9 cellular contexts compared by ENCODE assay signal in genomic region chr1:21340230-21340564, GRCh38. TPM values are rescaled to one million over a fixed set of nuclear protein-coding genes. Genes with fewer than 3 reads are reported as not detected.
A peak's percentile ranks its signal among the peaks of the same experiment; 100 is the strongest.
DNase-seq lines count a peak whose midpoint lies in the region; ATAC-seq and TF ChIP-seq lines count a peak whose summit lies in the region.
"Had no signal": no experiment of that assay in that cellular context is flagged by ENCODE, and none has a peak within 500 bp of the region (broad histone marks: within the 10 kb centered on the region; RNA-seq: fewer than 3 reads in every experiment).

No MANE protein-coding gene starts in this region.

- H3K4me2 ChIP-seq in Karpas-422 (ENCODE audit: low read depth, low read length, poor library complexity, severe bottlenecking), result no peak overlapping the region
- no peak overlapping the region for H3K4me2 ChIP-seq in mammary epithelial cell (ENCODE audit: insufficient read depth, low read depth, low read length)
- no peak overlapping the region for H3K4me2 ChIP-seq in trophoblast cell (ENCODE audit: low read length)

- no peak overlapping the region for H3K4me3 ChIP-seq in CD8-positive, alpha-beta T cell (ENCODE audit: low read depth, low read length)
- no peak overlapping the region for H3K4me3 ChIP-seq in Karpas-422 (ENCODE audit: low read length)
- H3K4me3 ChIP-seq in mammary epithelial cell (replicated peaks in 1 of 3; ENCODE audit: insufficient read depth in 1 of 3, low read depth in 2 of 3, low read length in 3 of 3), result no peak overlapping the region
- H3K4me3 ChIP-seq in trophoblast cell (ENCODE audit: low read depth, low read length), result no peak overlapping the region

- intact Hi-C loops in CD8-positive, alpha-beta T cell (cut with DNase I, micrococcal nuclease), result loop anchor here in 1 of 2 experiments (10.0 kb wide), 2 partner anchors 715 to 1675 kb away; partner anchors contain the start of genes CDC42, KDM1A and TEX46
- intact Hi-C loops in mammary epithelial cell (cut with micrococcal nuclease), result no loop called here

- peaks cover 5% of the 10 kb centered on the region for H3K79me1 ChIP-seq in trophoblast cell (ENCODE audit: low read length)

- no peak overlapping the region for H2AK5ac ChIP-seq in trophoblast cell (ENCODE audit: low read length)

- H3K23ac ChIP-seq in trophoblast cell (ENCODE audit: low read length), result no peak overlapping the region

- H3K79me2 ChIP-seq in Karpas-422 (ENCODE audit: low read length) (peaks cover 95% of the 10 kb centered on the region), mammary epithelial cell (ENCODE audit: insufficient read depth, low read length) (peaks cover 82% of the 10 kb centered on the region), trophoblast cell (ENCODE audit: control insufficient read depth, insufficient read depth, low read length, poor library complexity) (peaks cover 7% of the 10 kb centered on the region)

- H3K18ac ChIP-seq in trophoblast cell (ENCODE audit: low read length), result peak overlapping the region; percentile 7

- H3K36me3 Mint-ChIP-seq in CD8-positive, alpha-beta T cell, result peaks cover 2% of the 10 kb centered on the region
- H3K36me3 Mint-ChIP-seq in immature natural killer cell, result no peaks in the 10 kb centered on the region

- H2BK5ac ChIP-seq in trophoblast cell (ENCODE audit: low read depth, low read length, poor library complexity), result no peak overlapping the region

- dilution Hi-C loops in mammary epithelial cell (cut with HindIII; ENCODE audit: low sequenced_read_pairs), result loop anchor here (5.0 kb wide), 1 partner anchor 37 kb away; no protein-coding TSS in a partner anchor

- H3K36me3 ChIP-seq in CD8-positive, alpha-beta T cell (ENCODE audit: insufficient read depth, low read length), result no peaks in the 10 kb centered on the region
- H3K36me3 ChIP-seq in Karpas-422 (ENCODE audit: insufficient read depth, low read length) (no peaks in the 10 kb centered on the region; the same call in 1 of the 2 replicates), mammary epithelial cell (ENCODE audit: insufficient read depth, low read length) (no peaks in the 10 kb centered on the region), trophoblast cell (ENCODE audit: control insufficient read depth in 1 of 2, insufficient read depth in 2 of 2, low read length in 2 of 2) (peaks cover 0 to 1% of the 10 kb centered on the region in 2 experiments)

- BruUV-seq in mammary epithelial cell (replicated peaks; lab: Mats Ljungman, UMichigan), result no TSS peak

- POLR2A ChIA-PET in CD8-positive, alpha-beta T cell (lab: Charles Lee), result interaction anchor here (4.4 kb wide), 1 partner anchor 46 kb away, joined by 16 read pairs; no protein-coding TSS in a partner anchor

- in situ Hi-C loops in mammary epithelial cell (cut with MboI; ENCODE audit: low sequenced_read_pairs in 2 of 2) (no loop called here), ACHN (cut with HindIII; ENCODE audit: low pct_ligation_motif_present, low pct_unique_long_range_greater_than_20kb, low sequenced_read_pairs) (no loop called here)

- no peak overlapping the region for H3K4ac ChIP-seq in trophoblast cell (ENCODE audit: low read depth, low read length)

- CTCF ChIA-PET in CD8-positive, alpha-beta T cell (lab: Charles Lee), result no interaction called here
- CTCF ChIA-PET in mammary epithelial cell (lab: Charles Lee; ENCODE audit: low non-redundant PET), result no interaction called here

- no peak overlapping the region for H2BK12ac ChIP-seq in trophoblast cell (ENCODE audit: low read length)

- H3K14ac ChIP-seq in trophoblast cell (ENCODE audit: low read length), result no peak overlapping the region

- H3K9me3 ChIP-seq in CD8-positive, alpha-beta T cell (ENCODE audit: low read length), result no peaks in the 10 kb centered on the region
- H3K9me3 ChIP-seq in Karpas-422 (ENCODE audit: low read length), result no peaks in the 10 kb centered on the region
- no peaks in the 10 kb centered on the region for H3K9me3 ChIP-seq in mammary epithelial cell (replicated peaks; ENCODE audit: insufficient read depth, low read length)
- H3K9me3 ChIP-seq in trophoblast cell (ENCODE audit: insufficient read depth, low read depth, low read length), result no peaks in the 10 kb centered on the region

- no peak overlapping the region for H4K8ac ChIP-seq in trophoblast cell (ENCODE audit: low read depth, low read length)

- 67% methylated on average over 5 of the region's 5 CpGs for WGBS in mammary epithelial cell (ENCODE audit: low coverage, missing lambda C conversion rate)
- WGBS in trophoblast cell (ENCODE audit: extremely low coverage, insufficient coverage, insufficient read length), result no CpG with 5 or more reads among the region's 5 CpGs

- H3K4me1 ChIP-seq in CD8-positive, alpha-beta T cell (ENCODE audit: insufficient read depth, low read length), result peaks cover 87% of the 10 kb centered on the region
- H3K4me1 ChIP-seq in Karpas-422 (ENCODE audit: low read length), result peaks cover 89% of the 10 kb centered on the region
- peaks cover 33% of the 10 kb centered on the region for H3K4me1 ChIP-seq in mammary epithelial cell (ENCODE audit: insufficient read depth, low read length)
- peaks cover 25 to 29% of the 10 kb centered on the region in 2 experiments for H3K4me1 ChIP-seq in trophoblast cell (ENCODE audit: control insufficient read depth in 1 of 2, insufficient read depth in 2 of 2, low read length in 2 of 2)

- no peak for DNase-seq in CD8-positive, alpha-beta T cell
- DNase-seq in Karpas-422, result no peak
- peak; percentile 11 for DNase-seq in mammary epithelial cell
- DNase-seq in trophoblast cell, result no peak
- DNase-seq in ACHN, result no peak
- DNase-seq in immature natural killer cell, result no peak
- DNase-seq: NCI-H1694 treated with DMSO at 0.1 percent for 48 hours had no signal

- H4K91ac ChIP-seq in trophoblast cell (ENCODE audit: low read depth, low read length), result no peak overlapping the region

- H3K27me3 ChIP-seq in CD8-positive, alpha-beta T cell (ENCODE audit: insufficient read depth, low read length), result no peaks in the 10 kb centered on the region
- no peaks in the 10 kb centered on the region for H3K27me3 ChIP-seq in Karpas-422 (ENCODE audit: low read length)
- H3K27me3 ChIP-seq in mammary epithelial cell (ENCODE audit: insufficient read depth, low read length), result no peaks in the 10 kb centered on the region
- H3K27me3 ChIP-seq in trophoblast cell (ENCODE audit: insufficient read depth, low read length), result no peaks in the 10 kb centered on the region

- peaks cover 80% of the 10 kb centered on the region for H3K4me1 Mint-ChIP-seq in CD8-positive, alpha-beta T cell (ENCODE audit: low read depth)
- H3K4me1 Mint-ChIP-seq in immature natural killer cell, result peaks cover 76 to 77% of the 10 kb centered on the region in 2 donors

- H3K27me3 Mint-ChIP-seq in CD8-positive, alpha-beta T cell (ENCODE audit: low read depth), result no peaks in the 10 kb centered on the region
- H3K27me3 Mint-ChIP-seq in immature natural killer cell (ENCODE audit: low read depth in 3 of 3), result peaks cover 2 to 15% (median 3%) of the 10 kb centered on the region in 3 donors

- no peaks in the 10 kb centered on the region for H3K9me3 Mint-ChIP-seq in CD8-positive, alpha-beta T cell
- no peaks in the 10 kb centered on the region for H3K9me3 Mint-ChIP-seq in immature natural killer cell

- H3K27ac Mint-ChIP-seq in CD8-positive, alpha-beta T cell, result no peak overlapping the region
- H3K27ac Mint-ChIP-seq in immature natural killer cell, result no peak overlapping the region

- peak overlapping the region; percentile 18 for H3K4me3 Mint-ChIP-seq in CD8-positive, alpha-beta T cell
- no peak overlapping the region for H3K4me3 Mint-ChIP-seq in immature natural killer cell

- ATAC-seq in CD8-positive, alpha-beta T cell, result no peak
- ATAC-seq in GM18873 (IDR thresholded peaks at IDR 0.05; ENCODE audit: low FRiP score, unreplicated experiment) (no peak), HG03354 (IDR thresholded peaks at IDR 0.05; ENCODE audit: poor library complexity, severe bottlenecking, unreplicated experiment) (no peak)

- no peak overlapping the region for H4K12ac ChIP-seq in trophoblast cell (ENCODE audit: low read depth, low read length)

- no peak overlapping the region for H3K27ac ChIP-seq in CD8-positive, alpha-beta T cell (ENCODE audit: low read depth, low read length)
- H3K27ac ChIP-seq in Karpas-422 (ENCODE audit: low read length) (peak overlapping the region; percentile 96), mammary epithelial cell (ENCODE audit: insufficient read depth, low read depth, low read length) (no peak overlapping the region), trophoblast cell (ENCODE audit: low read depth, low read length) (no peak overlapping the region)

- H3K9ac ChIP-seq in Karpas-422 (ENCODE audit: low read length) (0 out of 2 replicates have a peak overlapping the region, but pooled peaks have one; percentile 12), mammary epithelial cell (ENCODE audit: insufficient read depth, low read length) (no peak overlapping the region), trophoblast cell (ENCODE audit: low read length) (no peak overlapping the region)

- H4K20me1 ChIP-seq in Karpas-422 (ENCODE audit: insufficient read depth, low read depth, low read length) (peaks cover 59% of the 10 kb centered on the region), mammary epithelial cell (ENCODE audit: insufficient read depth, low read length) (no peaks in the 10 kb centered on the region)

- H3K9me2 ChIP-seq in Karpas-422 (replicated peaks; ENCODE audit: insufficient read depth, low read length), result no peaks in the 10 kb centered on the region

- H2BK120ac ChIP-seq in trophoblast cell (ENCODE audit: insufficient read depth, low read length, poor library complexity), result no peak overlapping the region

- no peak for TF ChIP-seq CTCF in CD8-positive, alpha-beta T cell (IDR thresholded peaks at IDR 0.05)
- no peak for TF ChIP-seq CTCF in mammary epithelial cell (conservative IDR thresholded peaks at IDR 0.05 in 1 of 2, IDR thresholded peaks at IDR 0.05 in 1 of 2; ENCODE audit: extremely low read depth in 1 of 2, insufficient read depth in 1 of 2, low read depth in 1 of 2, low read length in 2 of 2)

- H2AFZ ChIP-seq in Karpas-422 (ENCODE audit: low read length), result no peak overlapping the region
- no peak overlapping the region for H2AFZ ChIP-seq in mammary epithelial cell (ENCODE audit: low read depth, low read length)
- H2AFZ ChIP-seq in trophoblast cell (ENCODE audit: insufficient read depth, low read length, poor library complexity), result no peak overlapping the region

RNA-seq across cellular contexts. Expression of gene ECE1, which starts 49.9 kb away (rescaled TPM):
- 10 to 100 TPM; 55.0 to 56.0 TPM for total RNA-seq in CD8-positive, alpha-beta T cell
- 59.9 and 81.7 TPM in 2 replicates for total RNA-seq in Karpas-422 (2014; rRNA removed; shearing (Covaris generic); ENCODE audit: low replicate concordance)
- 100 to 1,000 TPM in 1 of 2 donors, 10 to 100 TPM in 1; 86.3 to 153 TPM for total RNA-seq in mammary epithelial cell
- polyA plus RNA-seq in mammary epithelial cell (65.7 TPM), immature natural killer cell (10 to 100 TPM in 1 of 3 donors, 1 to 10 TPM in 2; 3.3 to 24.7 (median 4.3) TPM)
- polyA minus RNA-seq in mammary epithelial cell, result 75.5 TPM
- 50.0 and 52.3 TPM in 2 replicates for polyA plus RNA-seq in trophoblast cell (2013)
